16 cellular contexts compared by ENCODE assay signal in genomic region chr10:15794569-15794968, GRCh38.
DNase-seq lines count a peak whose midpoint lies in the region; ATAC-seq lines count a peak whose summit lies in the region.
"Had no signal": no experiment of that assay in that cellular context is flagged by ENCODE, and none has a peak within 500 bp of the region (broad histone marks: within the 10 kb centered on the region; RNA-seq: fewer than 3 reads in every experiment).

No MANE protein-coding gene starts in this region.

- peaks cover 10% of the 10 kb centered on the region for H3K4me1 Mint-ChIP-seq in activated T-cell treated with anti-CD3 and anti-CD28 coated beads, Interleukin-2, amount 50 U/mL, for 24 hours (ENCODE audit: low read depth)
- peaks cover 4% of the 10 kb centered on the region for H3K4me1 Mint-ChIP-seq in activated T-cell treated with anti-CD3 and anti-CD28 coated beads, Interleukin-2, amount 50 U/mL, for 4 hours (ENCODE audit: low read depth)
- peaks cover 11% of the 10 kb centered on the region for H3K4me1 Mint-ChIP-seq in activated T-helper 2 cell treated with anti-CD3 and anti-CD28 coated beads, Interferon-gamma antibody, Interleukin-2, Interleukin-4, amounts not matched to agents 10 μg/mL and 5 μg/mL and 100 μg/mL, durations not matched to agents 14 hours and 24 hours and 36 hours (ENCODE audit: low read depth)
- H3K4me1 Mint-ChIP-seq: B cell had no signal

- no peaks in the 10 kb centered on the region for H3K9me3 Mint-ChIP-seq in activated T-cell treated with anti-CD3 and anti-CD28 coated beads, Interleukin-2, amount 50 U/mL, for 24 hours
- no peaks in the 10 kb centered on the region for H3K9me3 Mint-ChIP-seq in activated T-cell treated with anti-CD3 and anti-CD28 coated beads, Interleukin-2, amount 50 U/mL, for 4 hours
- no peaks in the 10 kb centered on the region for H3K9me3 Mint-ChIP-seq in activated T-helper 2 cell treated with anti-CD3 and anti-CD28 coated beads, Interferon-gamma antibody, Interleukin-2, Interleukin-4, amounts not matched to agents 10 μg/mL and 5 μg/mL and 100 μg/mL, durations not matched to agents 14 hours and 24 hours and 36 hours
- H3K9me3 Mint-ChIP-seq: CD4-positive, alpha-beta T cell had no signal

- H3K4me3 Mint-ChIP-seq in activated T-cell treated with anti-CD3 and anti-CD28 coated beads, Interleukin-2, amount 50 U/mL, for 24 hours: no peak overlapping the region
- H3K4me3 Mint-ChIP-seq in activated T-cell treated with anti-CD3 and anti-CD28 coated beads, Interleukin-2, amount 50 U/mL, for 4 hours: no peak overlapping the region
- H3K4me3 Mint-ChIP-seq in activated T-helper 2 cell treated with anti-CD3 and anti-CD28 coated beads, Interferon-gamma antibody, Interleukin-2, Interleukin-4, amounts not matched to agents 10 μg/mL and 5 μg/mL and 100 μg/mL, durations not matched to agents 14 hours and 24 hours and 36 hours (ENCODE audit: low read depth): no peak overlapping the region
- H3K4me3 Mint-ChIP-seq: B cell; CD4-positive, alpha-beta T cell had no signal

- DNase-seq in activated T-cell treated with anti-CD3 and anti-CD28 coated beads, Interleukin-2, amount 50 U/mL, for 24 hours: no peak
- no peak for DNase-seq in activated T-cell treated with anti-CD3 and anti-CD28 coated beads, Interleukin-2, amount 50 U/mL, for 4 hours
- DNase-seq in activated T-helper 2 cell treated with anti-CD3 and anti-CD28 coated beads, Interferon-gamma antibody, Interleukin-2, Interleukin-4, amounts not matched to agents 10 μg/mL and 5 μg/mL and 100 μg/mL, durations not matched to agents 14 hours and 24 hours and 36 hours (ENCODE audit: low spot score): no peak
- DNase-seq in UCSD-AML1 (lab: John Stamatoyannopoulos, UW; ENCODE audit: unreplicated experiment) (no peak), DMS114 treated with DMSO at 0.1 percent for 48 hours (lab: John Stamatoyannopoulos, UW; ENCODE audit: unreplicated experiment) (no peak)
- DNase-seq: ACHN; C1 segment of cervical spinal cord; CD4-positive, alpha-beta T cell; DMS153; DMS79 treated with DMSO at 0.1 percent for 48 hours; GF-D8; IMR-90 had no signal

- H3K27me3 Mint-ChIP-seq in activated T-cell treated with anti-CD3 and anti-CD28 coated beads, Interleukin-2, amount 50 U/mL, for 24 hours: no peaks in the 10 kb centered on the region
- H3K27me3 Mint-ChIP-seq in activated T-cell treated with anti-CD3 and anti-CD28 coated beads, Interleukin-2, amount 50 U/mL, for 4 hours (ENCODE audit: low read depth): no peaks in the 10 kb centered on the region
- H3K27me3 Mint-ChIP-seq in activated T-helper 2 cell treated with anti-CD3 and anti-CD28 coated beads, Interferon-gamma antibody, Interleukin-2, Interleukin-4, amounts not matched to agents 10 μg/mL and 5 μg/mL and 100 μg/mL, durations not matched to agents 14 hours and 24 hours and 36 hours (ENCODE audit: low read depth): no peaks in the 10 kb centered on the region
- H3K27me3 Mint-ChIP-seq: B cell; CD4-positive, alpha-beta T cell had no signal

- no peak for ATAC-seq in activated T-cell treated with anti-CD3 and anti-CD28 coated beads, Interleukin-2, amount 50 U/mL, for 4 hours
- ATAC-seq in HG02798 (IDR thresholded peaks at IDR 0.05; ENCODE audit: poor library complexity, unreplicated experiment) (peak; percentile 2), HG03457 (IDR thresholded peaks at IDR 0.05; ENCODE audit: unreplicated experiment) (no peak)
- ATAC-seq: HCT116 had no signal

- peaks cover 83% of the 10 kb centered on the region for H3K36me3 Mint-ChIP-seq in activated T-cell treated with anti-CD3 and anti-CD28 coated beads, Interleukin-2, amount 50 U/mL, for 24 hours (ENCODE audit: low read depth)
- peaks cover 31% of the 10 kb centered on the region for H3K36me3 Mint-ChIP-seq in activated T-cell treated with anti-CD3 and anti-CD28 coated beads, Interleukin-2, amount 50 U/mL, for 4 hours (ENCODE audit: insufficient read depth)
- peaks cover 37% of the 10 kb centered on the region for H3K36me3 Mint-ChIP-seq in activated T-helper 2 cell treated with anti-CD3 and anti-CD28 coated beads, Interferon-gamma antibody, Interleukin-2, Interleukin-4, amounts not matched to agents 10 μg/mL and 5 μg/mL and 100 μg/mL, durations not matched to agents 14 hours and 24 hours and 36 hours (ENCODE audit: low read depth)

- peak overlapping the region; percentile 79 for H3K27ac Mint-ChIP-seq in activated T-cell treated with anti-CD3 and anti-CD28 coated beads, Interleukin-2, amount 50 U/mL, for 24 hours
- peak overlapping the region; percentile 25 for H3K27ac Mint-ChIP-seq in activated T-helper 2 cell treated with anti-CD3 and anti-CD28 coated beads, Interferon-gamma antibody, Interleukin-2, Interleukin-4, amounts not matched to agents 10 μg/mL and 5 μg/mL and 100 μg/mL, durations not matched to agents 14 hours and 24 hours and 36 hours
- H3K27ac Mint-ChIP-seq: B cell; CD4-positive, alpha-beta T cell had no signal

- intact Hi-C loops in activated T-helper 2 cell treated with anti-CD3 and anti-CD28 coated beads, Interferon-gamma antibody, Interleukin-2, Interleukin-4, amounts not matched to agents 10 μg/mL and 5 μg/mL and 100 μg/mL, durations not matched to agents 14 hours and 24 hours and 36 hours (cut with micrococcal nuclease): no loop called here
